In the genomic region with DNA sequence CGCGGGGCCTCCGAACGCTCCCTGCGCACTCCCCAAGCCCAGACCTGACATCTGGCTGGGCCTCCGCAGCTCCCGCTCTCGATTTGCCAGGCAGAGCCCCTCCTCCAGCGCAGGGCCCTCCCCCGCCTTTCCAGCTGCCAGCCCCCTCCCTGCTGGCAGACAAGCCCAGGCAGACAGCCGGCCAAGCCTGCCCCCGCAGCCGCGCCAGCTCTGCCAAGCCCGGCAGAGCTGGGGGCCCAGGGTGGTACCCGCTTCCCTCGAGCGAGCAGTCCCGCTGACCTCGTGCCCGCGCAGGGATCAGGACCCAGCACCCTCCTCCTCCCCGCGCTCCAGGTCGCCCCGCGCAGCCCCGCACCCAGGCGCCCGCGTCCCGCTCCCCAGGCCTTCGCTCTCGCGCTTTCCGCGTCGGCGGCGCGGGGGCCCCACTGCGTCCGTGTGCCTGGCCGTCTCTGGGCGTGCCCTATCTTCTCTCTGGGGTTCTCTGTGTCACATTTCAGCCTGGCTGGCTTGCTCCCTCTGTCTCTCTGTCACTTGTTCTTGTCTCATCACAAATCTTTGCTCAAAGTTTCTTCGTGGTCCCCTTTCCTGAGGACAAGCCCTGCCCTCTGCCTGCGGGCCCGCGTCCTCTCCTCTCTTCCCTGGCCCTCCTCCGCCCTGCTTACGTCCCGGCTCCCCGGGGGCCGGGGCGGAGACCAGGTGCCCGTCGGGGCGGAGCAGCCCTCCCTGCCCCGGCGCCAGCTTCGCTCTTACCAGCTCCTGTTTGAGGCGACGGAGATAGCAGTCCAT, we compare ENCODE assay signal across 1 cellular context.
A peak's percentile ranks its signal among the peaks of the same experiment; 100 is the strongest.
TF ChIP-seq lines count a peak whose summit lies in the region.

No MANE protein-coding gene starts in this region.

TF ChIP-seq in HEK293, 187 proteins besides CTCF, POLR2A, EP300 and RAD21 (continued from another document and continues in another):
- TF ChIP-seq ZNF658 (tag by site-specific recombination; IDR thresholded peaks at IDR 0.05) (no peak), ZNF394 (tag by site-specific recombination; IDR thresholded peaks at IDR 0.05; ENCODE audit: borderline replicate concordance) (no peak), TRIM28 (IDR thresholded peaks at IDR 0.05; ENCODE audit: borderline replicate concordance, low read length) (no peak), ZNF433 (tag by site-specific recombination; IDR thresholded peaks at IDR 0.05; ENCODE audit: low read depth) (no peak), BCL11B (tag by site-specific recombination; IDR thresholded peaks at IDR 0.05; ENCODE audit: low read depth) (no peak), ZNF629 (tag by site-specific recombination; IDR thresholded peaks at IDR 0.05) (no peak; the same call in 1 of the 2 replicates), TCF7L2 (IDR thresholded peaks at IDR 0.05; ENCODE audit: borderline replicate concordance, low read depth, low read length) (no peak), ZNF202 (tag by site-specific recombination; IDR thresholded peaks at IDR 0.05; ENCODE audit: borderline replicate concordance) (no peak), ZNF169 (tag by site-specific recombination; IDR thresholded peaks at IDR 0.05) (no peak), KLF7 (tag by site-specific recombination; IDR thresholded peaks at IDR 0.05; ENCODE audit: borderline replicate concordance) (peak; percentile 77), ZNF426 (tag by site-specific recombination; IDR thresholded peaks at IDR 0.05) (no peak), HOXD13 (CRISPR knock-in tag; IDR thresholded peaks at IDR 0.05; ENCODE audit: borderline replicate concordance) (no peak), YY2 (tag by site-specific recombination; IDR thresholded peaks at IDR 0.05) (no peak), ZNF623 (tag by site-specific recombination; IDR thresholded peaks at IDR 0.05) (no peak), ZNF2 (tag by site-specific recombination; IDR thresholded peaks at IDR 0.05) (0 out of 2 replicates have a peak, but pooled peaks have one; percentile 5), OSR2 (tag by site-specific recombination; IDR thresholded peaks at IDR 0.05) (no peak; the same call in 1 of the 2 replicates), ZNF140 (tag by site-specific recombination; IDR thresholded peaks at IDR 0.05) (no peak), MZF1 (tag by site-specific recombination; IDR thresholded peaks at IDR 0.05; ENCODE audit: borderline replicate concordance) (0 out of 2 replicates have a peak, but pooled peaks have one; percentile 19), ZNF157 (tag by site-specific recombination; IDR thresholded peaks at IDR 0.05) (no peak), ZNF560 (tag by site-specific recombination; IDR thresholded peaks at IDR 0.05; ENCODE audit: borderline replicate concordance) (no peak), ZNF843 (tag by site-specific recombination; IDR thresholded peaks at IDR 0.05) (0 out of 2 replicates have a peak, but pooled peaks have one; percentile 22), ZNF341 (tag by site-specific recombination; IDR thresholded peaks at IDR 0.05; ENCODE audit: low read depth) (peak; percentile 34), ZNF16 (tag by site-specific recombination; IDR thresholded peaks at IDR 0.05; ENCODE audit: low read depth) (no peak), HOXA7 (CRISPR knock-in tag; IDR thresholded peaks at IDR 0.05; ENCODE audit: borderline replicate concordance) (no peak), ZNF19 (tag by site-specific recombination; IDR thresholded peaks at IDR 0.05; ENCODE audit: low read depth) (no peak), ZNF473 (tag by site-specific recombination; IDR thresholded peaks at IDR 0.05) (no peak), ZNF133 (tag by site-specific recombination; IDR thresholded peaks at IDR 0.05) (no peak), ZNF626 (tag by site-specific recombination; IDR thresholded peaks at IDR 0.05) (no peak), ZNF76 (tag by site-specific recombination; IDR thresholded peaks at IDR 0.05; ENCODE audit: borderline replicate concordance, low read depth) (no peak), SP7 (tag by site-specific recombination; IDR thresholded peaks at IDR 0.05) (peak; percentile 35; the same call in 1 of the 2 replicates), ZNF155 (tag by site-specific recombination; IDR thresholded peaks at IDR 0.05) (no peak), ZNF24 (tag by site-specific recombination; IDR thresholded peaks at IDR 0.05) (no peak), ZNF621 (tag by site-specific recombination; IDR thresholded peaks at IDR 0.05) (no peak), ZFP37 (tag by site-specific recombination; IDR thresholded peaks at IDR 0.05) (0 out of 2 replicates have a peak, but pooled peaks have one; percentile 32), ZNF701 (tag by site-specific recombination; IDR thresholded peaks at IDR 0.05) (no peak), ZBTB17 (tag by site-specific recombination; IDR thresholded peaks at IDR 0.05) (peak; percentile 49), KLF10 (tag by site-specific recombination; IDR thresholded peaks at IDR 0.05) (peak; percentile 84), KLF8 (tag by site-specific recombination; IDR thresholded peaks at IDR 0.05) (no peak; the same call in 1 of the 2 replicates), ZNF23 (tag by site-specific recombination; IDR thresholded peaks at IDR 0.05; ENCODE audit: borderline replicate concordance) (no peak), ZNF184 (tag by site-specific recombination; IDR thresholded peaks at IDR 0.05) (0 out of 2 replicates have a peak, but pooled peaks have one; percentile 21), SP2 (tag by site-specific recombination; IDR thresholded peaks at IDR 0.05) (peak; percentile 76), ZNF501 (tag by site-specific recombination; IDR thresholded peaks at IDR 0.05) (no peak)
- TF ChIP-seq, protein P1, sequence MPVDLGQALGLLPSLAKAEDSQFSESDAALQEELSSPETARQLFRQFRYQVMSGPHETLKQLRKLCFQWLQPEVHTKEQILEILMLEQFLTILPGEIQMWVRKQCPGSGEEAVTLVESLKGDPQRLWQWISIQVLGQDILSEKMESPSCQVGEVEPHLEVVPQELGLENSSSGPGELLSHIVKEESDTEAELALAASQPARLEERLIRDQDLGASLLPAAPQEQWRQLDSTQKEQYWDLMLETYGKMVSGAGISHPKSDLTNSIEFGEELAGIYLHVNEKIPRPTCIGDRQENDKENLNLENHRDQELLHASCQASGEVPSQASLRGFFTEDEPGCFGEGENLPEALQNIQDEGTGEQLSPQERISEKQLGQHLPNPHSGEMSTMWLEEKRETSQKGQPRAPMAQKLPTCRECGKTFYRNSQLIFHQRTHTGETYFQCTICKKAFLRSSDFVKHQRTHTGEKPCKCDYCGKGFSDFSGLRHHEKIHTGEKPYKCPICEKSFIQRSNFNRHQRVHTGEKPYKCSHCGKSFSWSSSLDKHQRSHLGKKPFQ (tag by site-specific recombination; IDR thresholded peaks at IDR 0.05), result no peak
- TF ChIP-seq, protein P2, sequence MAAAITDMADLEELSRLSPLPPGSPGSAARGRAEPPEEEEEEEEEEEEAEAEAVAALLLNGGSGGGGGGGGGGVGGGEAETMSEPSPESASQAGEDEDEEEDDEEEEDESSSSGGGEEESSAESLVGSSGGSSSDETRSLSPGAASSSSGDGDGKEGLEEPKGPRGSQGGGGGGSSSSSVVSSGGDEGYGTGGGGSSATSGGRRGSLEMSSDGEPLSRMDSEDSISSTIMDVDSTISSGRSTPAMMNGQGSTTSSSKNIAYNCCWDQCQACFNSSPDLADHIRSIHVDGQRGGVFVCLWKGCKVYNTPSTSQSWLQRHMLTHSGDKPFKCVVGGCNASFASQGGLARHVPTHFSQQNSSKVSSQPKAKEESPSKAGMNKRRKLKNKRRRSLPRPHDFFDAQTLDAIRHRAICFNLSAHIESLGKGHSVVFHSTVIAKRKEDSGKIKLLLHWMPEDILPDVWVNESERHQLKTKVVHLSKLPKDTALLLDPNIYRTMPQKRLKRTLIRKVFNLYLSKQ (tag by site-specific recombination; IDR thresholded peaks at IDR 0.05; ENCODE audit: borderline replicate concordance), result no peak
- TF ChIP-seq, protein P3, sequence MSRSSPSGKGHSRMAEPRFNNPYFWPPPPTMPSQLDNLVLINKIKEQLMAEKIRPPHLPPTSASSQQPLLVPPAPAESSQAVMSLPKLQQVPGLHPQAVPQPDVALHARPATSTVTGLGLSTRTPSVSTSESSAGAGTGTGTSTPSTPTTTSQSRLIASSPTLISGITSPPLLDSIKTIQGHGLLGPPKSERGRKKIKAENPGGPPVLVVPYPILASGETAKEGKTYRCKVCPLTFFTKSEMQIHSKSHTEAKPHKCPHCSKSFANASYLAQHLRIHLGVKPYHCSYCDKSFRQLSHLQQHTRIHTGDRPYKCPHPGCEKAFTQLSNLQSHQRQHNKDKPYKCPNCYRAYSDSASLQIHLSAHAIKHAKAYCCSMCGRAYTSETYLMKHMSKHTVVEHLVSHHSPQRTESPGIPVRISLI (tag by site-specific recombination; IDR thresholded peaks at IDR 0.05), result no peak
- TF ChIP-seq, protein P4, sequence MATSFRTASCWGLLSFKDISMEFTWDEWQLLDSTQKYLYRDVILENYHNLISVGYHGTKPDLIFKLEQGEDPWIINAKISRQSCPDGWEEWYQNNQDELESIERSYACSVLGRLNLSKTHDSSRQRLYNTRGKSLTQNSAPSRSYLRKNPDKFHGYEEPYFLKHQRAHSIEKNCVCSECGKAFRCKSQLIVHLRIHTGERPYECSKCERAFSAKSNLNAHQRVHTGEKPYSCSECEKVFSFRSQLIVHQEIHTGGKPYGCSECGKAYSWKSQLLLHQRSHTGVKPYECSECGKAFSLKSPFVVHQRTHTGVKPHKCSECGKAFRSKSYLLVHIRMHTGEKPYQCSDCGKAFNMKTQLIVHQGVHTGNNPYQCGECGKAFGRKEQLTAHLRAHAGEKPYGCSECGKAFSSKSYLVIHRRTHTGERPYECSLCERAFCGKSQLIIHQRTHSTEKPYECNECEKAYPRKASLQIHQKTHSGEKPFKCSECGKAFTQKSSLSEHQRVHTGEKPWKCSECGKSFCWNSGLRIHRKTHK (tag by site-specific recombination; IDR thresholded peaks at IDR 0.05), result no peak
- TF ChIP-seq, protein P5, sequence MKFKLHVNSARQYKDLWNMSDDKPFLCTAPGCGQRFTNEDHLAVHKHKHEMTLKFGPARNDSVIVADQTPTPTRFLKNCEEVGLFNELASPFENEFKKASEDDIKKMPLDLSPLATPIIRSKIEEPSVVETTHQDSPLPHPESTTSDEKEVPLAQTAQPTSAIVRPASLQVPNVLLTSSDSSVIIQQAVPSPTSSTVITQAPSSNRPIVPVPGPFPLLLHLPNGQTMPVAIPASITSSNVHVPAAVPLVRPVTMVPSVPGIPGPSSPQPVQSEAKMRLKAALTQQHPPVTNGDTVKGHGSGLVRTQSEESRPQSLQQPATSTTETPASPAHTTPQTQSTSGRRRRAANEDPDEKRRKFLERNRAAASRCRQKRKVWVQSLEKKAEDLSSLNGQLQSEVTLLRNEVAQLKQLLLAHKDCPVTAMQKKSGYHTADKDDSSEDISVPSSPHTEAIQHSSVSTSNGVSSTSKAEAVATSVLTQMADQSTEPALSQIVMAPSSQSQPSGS (tag by site-specific recombination; IDR thresholded peaks at IDR 0.05; ENCODE audit: low read depth), result no peak
- TF ChIP-seq, protein P6, sequence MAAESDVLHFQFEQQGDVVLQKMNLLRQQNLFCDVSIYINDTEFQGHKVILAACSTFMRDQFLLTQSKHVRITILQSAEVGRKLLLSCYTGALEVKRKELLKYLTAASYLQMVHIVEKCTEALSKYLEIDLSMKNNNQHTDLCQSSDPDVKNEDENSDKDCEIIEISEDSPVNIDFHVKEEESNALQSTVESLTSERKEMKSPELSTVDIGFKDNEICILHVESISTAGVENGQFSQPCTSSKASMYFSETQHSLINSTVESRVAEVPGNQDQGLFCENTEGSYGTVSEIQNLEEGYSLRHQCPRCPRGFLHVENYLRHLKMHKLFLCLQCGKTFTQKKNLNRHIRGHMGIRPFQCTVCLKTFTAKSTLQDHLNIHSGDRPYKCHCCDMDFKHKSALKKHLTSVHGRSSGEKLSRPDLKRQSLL (tag by site-specific recombination; IDR thresholded peaks at IDR 0.05), result 0 out of 2 replicates have a peak, but pooled peaks have one; percentile 13
- TF ChIP-seq, protein P7, sequence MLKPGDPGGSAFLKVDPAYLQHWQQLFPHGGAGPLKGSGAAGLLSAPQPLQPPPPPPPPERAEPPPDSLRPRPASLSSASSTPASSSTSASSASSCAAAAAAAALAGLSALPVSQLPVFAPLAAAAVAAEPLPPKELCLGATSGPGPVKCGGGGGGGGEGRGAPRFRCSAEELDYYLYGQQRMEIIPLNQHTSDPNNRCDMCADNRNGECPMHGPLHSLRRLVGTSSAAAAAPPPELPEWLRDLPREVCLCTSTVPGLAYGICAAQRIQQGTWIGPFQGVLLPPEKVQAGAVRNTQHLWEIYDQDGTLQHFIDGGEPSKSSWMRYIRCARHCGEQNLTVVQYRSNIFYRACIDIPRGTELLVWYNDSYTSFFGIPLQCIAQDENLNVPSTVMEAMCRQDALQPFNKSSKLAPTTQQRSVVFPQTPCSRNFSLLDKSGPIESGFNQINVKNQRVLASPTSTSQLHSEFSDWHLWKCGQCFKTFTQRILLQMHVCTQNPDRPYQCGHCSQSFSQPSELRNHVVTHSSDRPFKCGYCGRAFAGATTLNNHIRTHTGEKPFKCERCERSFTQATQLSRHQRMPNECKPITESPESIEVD (tag by site-specific recombination; IDR thresholded peaks at IDR 0.05), result no peak
- TF ChIP-seq, protein P8, sequence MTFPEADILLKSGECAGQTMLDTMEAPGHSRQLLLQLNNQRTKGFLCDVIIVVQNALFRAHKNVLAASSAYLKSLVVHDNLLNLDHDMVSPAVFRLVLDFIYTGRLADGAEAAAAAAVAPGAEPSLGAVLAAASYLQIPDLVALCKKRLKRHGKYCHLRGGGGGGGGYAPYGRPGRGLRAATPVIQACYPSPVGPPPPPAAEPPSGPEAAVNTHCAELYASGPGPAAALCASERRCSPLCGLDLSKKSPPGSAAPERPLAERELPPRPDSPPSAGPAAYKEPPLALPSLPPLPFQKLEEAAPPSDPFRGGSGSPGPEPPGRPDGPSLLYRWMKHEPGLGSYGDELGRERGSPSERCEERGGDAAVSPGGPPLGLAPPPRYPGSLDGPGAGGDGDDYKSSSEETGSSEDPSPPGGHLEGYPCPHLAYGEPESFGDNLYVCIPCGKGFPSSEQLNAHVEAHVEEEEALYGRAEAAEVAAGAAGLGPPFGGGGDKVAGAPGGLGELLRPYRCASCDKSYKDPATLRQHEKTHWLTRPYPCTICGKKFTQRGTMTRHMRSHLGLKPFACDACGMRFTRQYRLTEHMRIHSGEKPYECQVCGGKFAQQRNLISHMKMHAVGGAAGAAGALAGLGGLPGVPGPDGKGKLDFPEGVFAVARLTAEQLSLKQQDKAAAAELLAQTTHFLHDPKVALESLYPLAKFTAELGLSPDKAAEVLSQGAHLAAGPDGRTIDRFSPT (tag by site-specific recombination; IDR thresholded peaks at IDR 0.05), result no peak; the same call in 1 of the 2 replicates
- TF ChIP-seq, protein P9, sequence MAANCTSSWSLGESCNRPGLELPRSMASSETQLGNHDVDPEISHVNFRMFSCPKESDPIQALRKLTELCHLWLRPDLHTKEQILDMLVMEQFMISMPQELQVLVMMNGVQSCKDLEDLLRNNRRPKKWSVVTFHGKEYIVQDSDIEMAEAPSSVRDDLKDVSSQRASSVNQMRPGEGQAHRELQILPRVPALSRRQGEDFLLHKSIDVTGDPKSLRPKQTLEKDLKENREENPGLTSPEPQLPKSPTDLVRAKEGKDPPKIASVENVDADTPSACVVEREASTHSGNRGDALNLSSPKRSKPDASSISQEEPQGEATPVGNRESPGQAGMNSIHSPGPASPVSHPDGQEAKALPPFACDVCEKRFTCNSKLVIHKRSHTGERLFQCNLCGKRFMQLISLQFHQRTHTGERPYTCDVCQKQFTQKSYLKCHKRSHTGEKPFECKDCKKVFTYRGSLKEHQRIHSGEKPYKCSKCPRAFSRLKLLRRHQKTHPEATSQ (tag by site-specific recombination; IDR thresholded peaks at IDR 0.05), result no peak
